ENCODE assay signal across 9 cellular contexts in the genomic region with DNA sequence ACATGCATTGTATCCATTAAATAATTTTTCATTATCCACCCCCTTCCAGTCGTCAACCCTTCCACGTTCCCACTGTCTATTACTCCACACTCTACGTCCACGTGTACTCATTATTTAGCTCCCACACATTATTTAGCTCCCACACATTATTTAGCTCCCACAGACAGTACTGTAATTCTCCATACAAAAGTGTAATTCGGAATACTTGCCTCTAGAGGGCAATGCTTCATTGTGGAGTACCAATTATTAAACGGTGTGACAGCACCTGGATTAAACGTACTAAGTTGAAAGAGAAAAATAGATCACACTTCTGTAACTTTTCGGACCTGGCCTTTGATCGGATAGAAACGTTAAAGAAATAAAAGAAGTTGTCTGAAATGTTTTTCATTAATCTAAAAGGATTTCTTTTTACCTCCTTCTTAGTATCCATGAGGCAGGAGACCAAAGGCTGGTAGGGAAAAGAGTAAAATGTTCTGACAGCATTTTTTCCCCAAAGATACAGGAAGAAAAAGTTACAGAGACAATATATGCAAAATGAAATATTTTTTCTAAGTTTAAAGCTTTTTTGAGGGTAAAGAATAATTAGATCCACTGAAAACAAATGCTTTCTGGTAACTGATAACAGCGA.
DNase-seq lines count a peak whose midpoint lies in the region; ATAC-seq and TF ChIP-seq lines count a peak whose summit lies in the region.
"Had no signal": no experiment of that assay in that cellular context is flagged by ENCODE, and none has a peak within 500 bp of the region (broad histone marks: within the 10 kb centered on the region; RNA-seq: fewer than 3 reads in every experiment).

No MANE protein-coding gene starts in this region.

- POLR2A ChIA-PET in CD8-positive, alpha-beta T cell (lab: Charles Lee) = no interaction called here

- no peak overlapping the region for H3K4me3 ChIP-seq in CD8-positive, alpha-beta T cell (ENCODE audit: low read depth, low read length)
- H3K4me3 ChIP-seq in adrenal gland = no peak overlapping the region
- no peak overlapping the region for H3K4me3 ChIP-seq in kidney epithelial cell (ENCODE audit: low read depth, low read length)

- ATAC-seq in CD8-positive, alpha-beta T cell = peak; percentile 49
- ATAC-seq in GM18868 (IDR thresholded peaks at IDR 0.05; ENCODE audit: unreplicated experiment) (peak; percentile 91), HG02981 (IDR thresholded peaks at IDR 0.05; ENCODE audit: unreplicated experiment) (peak; percentile 94)

- no peak overlapping the region for H3K4me3 Mint-ChIP-seq in CD8-positive, alpha-beta T cell
- H3K4me3 Mint-ChIP-seq: T-helper 1 cell treated with Interleukin-12 subunit alpha and Interleukin-12 subunit beta and Interleukin-4 antibody, amounts not matched to agents 30 μg/mL and 1 μg/mL, for 36 hours had no signal

- TF ChIP-seq POLR2A in adrenal gland (IDR thresholded peaks at IDR 0.05) = no peak

- TF ChIP-seq CTCF in CD8-positive, alpha-beta T cell (IDR thresholded peaks at IDR 0.05) = peak; percentile 56
- TF ChIP-seq CTCF in adrenal gland (IDR thresholded peaks at IDR 0.05) (peak; percentile 40 to 59 (median 52)), kidney epithelial cell (IDR thresholded peaks at IDR 0.05; ENCODE audit: insufficient read depth, low read length, poor library complexity, severe bottlenecking) (peak; percentile 66)

- no peaks in the 10 kb centered on the region for H3K4me1 ChIP-seq in CD8-positive, alpha-beta T cell (ENCODE audit: insufficient read depth, low read length)
- H3K4me1 ChIP-seq in adrenal gland (replicated peaks in 1 of 2) = no peaks in the 10 kb centered on the region

- H3K36me3 Mint-ChIP-seq in CD8-positive, alpha-beta T cell = no peaks in the 10 kb centered on the region

- DNase-seq in CD8-positive, alpha-beta T cell = no peak
- DNase-seq in NCI-H2029 treated with DMSO at 0.1 percent for 48 hours (lab: John Stamatoyannopoulos, UW) (peak; percentile 5), adrenal gland (no peak), kidney epithelial cell (ENCODE audit: low read depth) (no peak), middle frontal gyrus (ENCODE audit: extremely low spot score, low spot score) (no peak), cerebellar nuclear complex (lab: John Stamatoyannopoulos, UW) (no peak)

- intact Hi-C loops in CD8-positive, alpha-beta T cell (cut with DNase I, micrococcal nuclease) = no loop called here
- intact Hi-C loops in adrenal gland (cut with DNase I) = loop anchor here in 1 of 2 donors (10.0 kb wide), 1 partner anchor 1381 kb away; no protein-coding TSS in a partner anchor

- H3K36me3 ChIP-seq in CD8-positive, alpha-beta T cell (ENCODE audit: insufficient read depth, low read length) = no peaks in the 10 kb centered on the region
- H3K36me3 ChIP-seq in adrenal gland (replicated peaks in 1 of 2) = no peaks in the 10 kb centered on the region
- no peaks in the 10 kb centered on the region for H3K36me3 ChIP-seq in kidney epithelial cell (ENCODE audit: control insufficient read depth, insufficient read depth, low read length)

- WGBS in adrenal gland, 4 donors = 10 to 17% (median 13%) methylated on average over 11 of the region's 11 CpGs

- no peaks in the 10 kb centered on the region for H3K9me3 ChIP-seq in CD8-positive, alpha-beta T cell (ENCODE audit: low read length)
- no peaks in the 10 kb centered on the region for H3K9me3 ChIP-seq in adrenal gland (replicated peaks in 1 of 3)

- H3K9me3 Mint-ChIP-seq in CD8-positive, alpha-beta T cell = no peaks in the 10 kb centered on the region
- H3K9me3 Mint-ChIP-seq: T-helper 1 cell treated with Interleukin-12 subunit alpha and Interleukin-12 subunit beta and Interleukin-4 antibody, amounts not matched to agents 30 μg/mL and 1 μg/mL, for 36 hours had no signal

- CTCF ChIA-PET in CD8-positive, alpha-beta T cell (lab: Charles Lee) = interaction anchor here (0.9 kb wide), 1 partner anchor 9 kb away, joined by 4 read pairs; no protein-coding TSS in a partner anchor

- no peaks in the 10 kb centered on the region for H3K4me1 Mint-ChIP-seq in CD8-positive, alpha-beta T cell (ENCODE audit: low read depth)

- no peaks in the 10 kb centered on the region for H3K27me3 Mint-ChIP-seq in CD8-positive, alpha-beta T cell (ENCODE audit: low read depth)

- H3K27ac Mint-ChIP-seq in CD8-positive, alpha-beta T cell = no peak overlapping the region
- H3K27ac Mint-ChIP-seq: T-helper 1 cell treated with Interleukin-12 subunit alpha and Interleukin-12 subunit beta and Interleukin-4 antibody, amounts not matched to agents 30 μg/mL and 1 μg/mL, for 36 hours had no signal

- no peak overlapping the region for H3K27ac ChIP-seq in CD8-positive, alpha-beta T cell (ENCODE audit: low read depth, low read length)
- no peak overlapping the region for H3K27ac ChIP-seq in adrenal gland

- no peaks in the 10 kb centered on the region for H3K27me3 ChIP-seq in CD8-positive, alpha-beta T cell (ENCODE audit: insufficient read depth, low read length)
- H3K27me3 ChIP-seq in adrenal gland (no peaks in the 10 kb centered on the region), kidney epithelial cell (ENCODE audit: control insufficient read depth, insufficient read depth, low read length) (no peaks in the 10 kb centered on the region)
